10 cellular contexts compared by ENCODE assay signal in genomic region chr6:112144145-112144926, GRCh38. TPM values are rescaled to one million over a fixed set of nuclear protein-coding genes. Genes with fewer than 3 reads are reported as not detected.
DNase-seq lines count a peak whose midpoint lies in the region; ATAC-seq and TF ChIP-seq lines count a peak whose summit lies in the region.
"Had no signal": no experiment of that assay in that cellular context is flagged by ENCODE, and none has a peak within 500 bp of the region (broad histone marks: within the 10 kb centered on the region; RNA-seq: fewer than 3 reads in every experiment).

No MANE protein-coding gene starts in this region.

- POLR2A ChIA-PET in RWPE1 (lab: Yijun Ruan, JAX; ENCODE audit: low non-redundant PET), result no interaction called here

- WGBS in tibial nerve, 2 donors, result 58 to 71% methylated on average over 12 of the region's 12 CpGs

- TF ChIP-seq CTCF in tibial nerve (IDR thresholded peaks at IDR 0.05) (no peak), Peyer's patch (IDR thresholded peaks at IDR 0.05) (no peak), RWPE1 (conservative IDR thresholded peaks at IDR 0.05; ENCODE audit: low read depth) (no peak)

- DNase-seq in DMS 273 (lab: John Stamatoyannopoulos, UW; ENCODE audit: unreplicated experiment) (peak; percentile 93), Karpas-422 (no peak), RPMI7951 (ENCODE audit: low read depth) (peak; percentile 37), left lobe of liver (ENCODE audit: low spot score) (no peak), tibial nerve (ENCODE audit: low spot score in 2 of 2) (no peak), Peyer's patch (no peak), RWPE1 (ENCODE audit: low spot score) (no peak)
- DNase-seq: activated naive CD4-positive, alpha-beta T cell; upper lobe of right lung had no signal

- H3K27ac ChIP-seq in Karpas-422 (ENCODE audit: low read length) (no peak overlapping the region), tibial nerve (peak overlapping the region in 1 of 4 donors; percentile 59), Peyer's patch (no peak overlapping the region), RWPE1 (no peak overlapping the region)
- H3K27ac ChIP-seq: upper lobe of right lung had no signal

- H3K4me1 ChIP-seq in Karpas-422 (ENCODE audit: low read length), result no peaks in the 10 kb centered on the region
- H3K4me1 ChIP-seq in tibial nerve, result peaks cover 0 to 9% (median 0%) of the 10 kb centered on the region in 4 donors
- H3K4me1 ChIP-seq in Peyer's patch, result no peaks in the 10 kb centered on the region
- H3K4me1 ChIP-seq: upper lobe of right lung had no signal

- peak overlapping the region; percentile 15; the same call in 1 of the 2 replicates for H2AFZ ChIP-seq in Karpas-422 (ENCODE audit: low read length)

- H3K4me3 ChIP-seq in Karpas-422 (ENCODE audit: low read length), result no peak overlapping the region
- no peak overlapping the region for H3K4me3 ChIP-seq in tibial nerve
- H3K4me3 ChIP-seq in Peyer's patch, result no peak overlapping the region
- H3K4me3 ChIP-seq: upper lobe of right lung had no signal

- ATAC-seq in left lobe of liver, result peak; percentile 82
- no peak for ATAC-seq in GM19452 (IDR thresholded peaks at IDR 0.05; ENCODE audit: unreplicated experiment)

- no peak for TF ChIP-seq POLR2A in tibial nerve (IDR thresholded peaks at IDR 0.05)
- no peak for TF ChIP-seq POLR2A in Peyer's patch (IDR thresholded peaks at IDR 0.05)

- no peaks in the 10 kb centered on the region for H3K79me2 ChIP-seq in Karpas-422 (ENCODE audit: low read length)

- H3K9ac ChIP-seq in Karpas-422 (ENCODE audit: low read length), result no peak overlapping the region

- peak overlapping the region; percentile 34 for H3K4me2 ChIP-seq in Karpas-422 (ENCODE audit: low read depth, low read length, poor library complexity, severe bottlenecking)

- H3K9me2 ChIP-seq in Karpas-422 (replicated peaks; ENCODE audit: insufficient read depth, low read length), result no peaks in the 10 kb centered on the region

- H4K20me1 ChIP-seq in Karpas-422 (ENCODE audit: insufficient read depth, low read depth, low read length), result 0 out of 2 replicates have a peak, but pooled peaks cover 3% of the 10 kb centered on the region

- CTCF ChIA-PET in RWPE1 (lab: Yijun Ruan, JAX), result interaction anchor here (0.5 to 1.5 kb wide), 3 partner anchors 30 to 229 kb away, joined by 3 read pairs; partner anchors contain the start of genes FAM229B and TUBE1

- H3K9me3 ChIP-seq in Karpas-422 (ENCODE audit: low read length) (no peaks in the 10 kb centered on the region), tibial nerve (no peaks in the 10 kb centered on the region), Peyer's patch (no peaks in the 10 kb centered on the region)
- H3K9me3 ChIP-seq: upper lobe of right lung had no signal

- H3K36me3 ChIP-seq in Karpas-422 (ENCODE audit: insufficient read depth, low read length), result no peaks in the 10 kb centered on the region
- H3K36me3 ChIP-seq in tibial nerve, result peaks cover 0 to 87% (median 0%) of the 10 kb centered on the region in 3 donors
- H3K36me3 ChIP-seq in Peyer's patch, result peaks cover 0 to 26% (median 0%) of the 10 kb centered on the region in 3 donors

- TF ChIP-seq EP300 in tibial nerve (IDR thresholded peaks at IDR 0.05), result no peak

- H3K27me3 ChIP-seq in Karpas-422 (ENCODE audit: low read length) (no peaks in the 10 kb centered on the region), tibial nerve (no peaks in the 10 kb centered on the region), Peyer's patch (no peaks in the 10 kb centered on the region)
- H3K27me3 ChIP-seq: upper lobe of right lung had no signal

RNA-seq across cellular contexts. Expression of gene FAM229B, which starts 56.9 kb away (rescaled TPM):
- 8.2 and 9.2 TPM in 2 replicates for total RNA-seq in Karpas-422 (2014; rRNA removed; shearing (Covaris generic); ENCODE audit: low replicate concordance)
- total RNA-seq in RPMI7951 (2014; rRNA removed; shearing (Covaris generic)), result 22.5 and 22.6 TPM in 2 replicates
- total RNA-seq in left lobe of liver (13.6 TPM), tibial nerve (10 to 100 TPM; 18.0 to 32.1 (median 23.9) TPM), Peyer's patch (10 to 100 TPM in 1 of 4 donors, 1 to 10 TPM in 2, not detected in 1; 1.2 to 13.2 (median 2.9) TPM)

RNA-seq across cellular contexts. Expression of gene TUBE1, which starts 57.1 kb away (rescaled TPM):
- 81.6 and 110 TPM in 2 replicates for total RNA-seq in Karpas-422 (2014; rRNA removed; shearing (Covaris generic); ENCODE audit: low replicate concordance)
- 23.1 and 24.5 TPM in 2 replicates for total RNA-seq in RPMI7951 (2014; rRNA removed; shearing (Covaris generic))
- total RNA-seq in left lobe of liver (31.9 TPM), tibial nerve (10 to 100 TPM; 47.2 to 64.5 (median 50.7) TPM), Peyer's patch (10 to 100 TPM; 20.1 to 46.2 (median 24.9) TPM)

Comparison
In these comparisons a context has a peak if more than half of its experiments do, and no peak if none do; other contexts are left out.
1. DNase-seq: peak in DMS 273 (single experiment) and RPMI7951 (single experiment); none in Karpas-422 (single experiment), left lobe of liver (single experiment), tibial nerve (0 of 2), Peyer's patch (0 of 3) and RWPE1 (single experiment).